ENCODE assay signal across 10 cellular contexts in genomic region chr11:117146521-117146920, GRCh38. TPM values are rescaled to one million over a fixed set of nuclear protein-coding genes. Genes with fewer than 3 reads are reported as not detected.
DNase-seq lines count a peak whose midpoint lies in the region; ATAC-seq and TF ChIP-seq lines count a peak whose summit lies in the region.
"Had no signal": no experiment of that assay in that cellular context is flagged by ENCODE, and none has a peak within 500 bp of the region (broad histone marks: within the 10 kb centered on the region; RNA-seq: fewer than 3 reads in every experiment).

No MANE protein-coding gene starts in this region.

- no peak overlapping the region for H3K4me3 ChIP-seq in gastrocnemius medialis
- no peak overlapping the region for H3K4me3 ChIP-seq in CD4-positive, alpha-beta memory T cell (ENCODE audit: low read length in 2 of 2)
- H3K4me3 ChIP-seq: SJCRH30 had no signal

- DNase-seq in activated CD4-positive, alpha-beta T cell treated with anti-CD3 and anti-CD28 coated beads, Interleukin-2, amount 10 ng/mL, durations not matched to agents 24 days and 14 days, result no peak
- DNase-seq in activated CD4-positive, alpha-beta T cell treated with anti-CD3 and anti-CD28 coated beads for 48 hours, result no peak
- peak; percentile 18 for DNase-seq in RKO (ENCODE audit: low spot score)
- peak; percentile 22 for DNase-seq in fibroblast of gingiva (ENCODE audit: low read depth)
- DNase-seq in gastrocnemius medialis, result no peak
- no peak for DNase-seq in CD4-positive, alpha-beta memory T cell
- DNase-seq: NCI-H1092, SJCRH30 had no signal

- peak overlapping the region; percentile 52 to 97 (median 92) for H3K27ac ChIP-seq in gastrocnemius medialis
- H3K27ac ChIP-seq in CD4-positive, alpha-beta memory T cell (ENCODE audit: low read depth, low read length), result no peak overlapping the region
- H3K27ac ChIP-seq: SJCRH30 had no signal

- no peaks in the 10 kb centered on the region for H3K27me3 ChIP-seq in gastrocnemius medialis
- no peaks in the 10 kb centered on the region for H3K27me3 ChIP-seq in CD4-positive, alpha-beta memory T cell (ENCODE audit: insufficient read depth, low read length)
- H3K27me3 ChIP-seq: SJCRH30 had no signal

- no peak overlapping the region for H3K27ac Mint-ChIP-seq in activated CD4-positive, alpha-beta T cell treated with anti-CD3 and anti-CD28 coated beads, Interleukin-2, amount 10 ng/mL, durations not matched to agents 24 days and 14 days
- peak overlapping the region in 3 of 7 donors; percentile 5 to 90 (median 61) for H3K27ac Mint-ChIP-seq in CD4-positive, alpha-beta memory T cell

- CTCF ChIA-PET in CD4-positive, alpha-beta memory T cell (lab: Charles Lee; ENCODE audit: partially characterized antibody), result interaction anchor here (0.9 to 5.8 kb wide), 5 partner anchors 26 to 353 kb away, joined by 3 to 41 read pairs (median 4); partner anchors contain the start of gene SIDT2

- TF ChIP-seq CTCF in gastrocnemius medialis (IDR thresholded peaks at IDR 0.05 in 4 of 5, conservative IDR thresholded peaks at IDR 0.05 in 1 of 5), result no peak

- intact Hi-C loops in activated CD4-positive, alpha-beta T cell treated with anti-CD3 and anti-CD28 coated beads, Interleukin-2, amount 10 ng/mL, durations not matched to agents 24 days and 14 days (cut with micrococcal nuclease), result no loop called here
- intact Hi-C loops in gastrocnemius medialis (cut with DNase I; ENCODE audit: low total_unique reads), result no loop called here
- intact Hi-C loops in CD4-positive, alpha-beta memory T cell (cut with micrococcal nuclease), result no loop called here

- peaks cover 31 to 38% of the 10 kb centered on the region in 2 donors for H3K4me1 ChIP-seq in gastrocnemius medialis
- peaks cover 57% of the 10 kb centered on the region for H3K4me1 ChIP-seq in CD4-positive, alpha-beta memory T cell (ENCODE audit: insufficient read depth, low read length)
- H3K4me1 ChIP-seq: SJCRH30 had no signal

- H3K9me3 ChIP-seq in gastrocnemius medialis, result no peaks in the 10 kb centered on the region
- H3K9me3 ChIP-seq in CD4-positive, alpha-beta memory T cell (ENCODE audit: control insufficient read depth in 1 of 2, low read length in 2 of 2), result no peaks in the 10 kb centered on the region
- H3K9me3 ChIP-seq: SJCRH30 had no signal

- no peak for TF ChIP-seq POLR2A in gastrocnemius medialis (IDR thresholded peaks at IDR 0.05)

- peaks cover 5% of the 10 kb centered on the region for H3K27me3 Mint-ChIP-seq in activated CD4-positive, alpha-beta T cell treated with anti-CD3 and anti-CD28 coated beads, Interleukin-2, amount 10 ng/mL, durations not matched to agents 24 days and 14 days
- H3K27me3 Mint-ChIP-seq in CD4-positive, alpha-beta memory T cell, result no peaks in the 10 kb centered on the region

- POLR2A ChIA-PET in CD4-positive, alpha-beta memory T cell (lab: Charles Lee; ENCODE audit: partially characterized antibody), result interaction anchor here (0.6 to 5.9 kb wide), 4 partner anchors 33 to 80 kb away, joined by 3 to 75 read pairs (median 4); partner anchors contain the start of genes SIDT2 and SIK3

- in situ Hi-C loops in gastrocnemius medialis (cut with MboI; ENCODE audit: low sequenced_read_pairs in 4 of 4), result no loop called here

- H3K4me1 Mint-ChIP-seq in activated CD4-positive, alpha-beta T cell treated with anti-CD3 and anti-CD28 coated beads, Interleukin-2, amount 10 ng/mL, durations not matched to agents 24 days and 14 days, result peaks cover 32% of the 10 kb centered on the region
- peaks cover 35 to 71% (median 52%) of the 10 kb centered on the region in 4 donors for H3K4me1 Mint-ChIP-seq in CD4-positive, alpha-beta memory T cell

- no peak for ATAC-seq in gastrocnemius medialis
- ATAC-seq in GM18907 (IDR thresholded peaks at IDR 0.05; ENCODE audit: unreplicated experiment), result no peak
- no peak for ATAC-seq in GM21825 (IDR thresholded peaks at IDR 0.05; ENCODE audit: unreplicated experiment)

- no peaks in the 10 kb centered on the region for H3K9me3 Mint-ChIP-seq in activated CD4-positive, alpha-beta T cell treated with anti-CD3 and anti-CD28 coated beads, Interleukin-2, amount 10 ng/mL, durations not matched to agents 24 days and 14 days
- H3K9me3 Mint-ChIP-seq in CD4-positive, alpha-beta memory T cell, result no peaks in the 10 kb centered on the region

- peak overlapping the region; percentile 97 for H3K4me3 Mint-ChIP-seq in activated CD4-positive, alpha-beta T cell treated with anti-CD3 and anti-CD28 coated beads, Interleukin-2, amount 10 ng/mL, durations not matched to agents 24 days and 14 days
- peak overlapping the region in 4 of 8 donors; percentile 5 to 99 (median 98) for H3K4me3 Mint-ChIP-seq in CD4-positive, alpha-beta memory T cell

- no peaks in the 10 kb centered on the region for H3K36me3 ChIP-seq in gastrocnemius medialis
- H3K36me3 ChIP-seq in CD4-positive, alpha-beta memory T cell (ENCODE audit: insufficient read depth, low read length), result peaks cover 4% of the 10 kb centered on the region
- H3K36me3 ChIP-seq: SJCRH30 had no signal

- peaks cover 36% of the 10 kb centered on the region for H3K36me3 Mint-ChIP-seq in activated CD4-positive, alpha-beta T cell treated with anti-CD3 and anti-CD28 coated beads, Interleukin-2, amount 10 ng/mL, durations not matched to agents 24 days and 14 days (ENCODE audit: low read depth)
- H3K36me3 Mint-ChIP-seq in CD4-positive, alpha-beta memory T cell, result peaks cover 10 to 40% of the 10 kb centered on the region in 2 donors

RNA-seq across cellular contexts. Expression of gene PAFAH1B2, which starts 2.4 kb away (rescaled TPM):
- 79.8 and 81.0 TPM in 2 replicates for total RNA-seq in activated CD4-positive, alpha-beta T cell treated with anti-CD3 and anti-CD28 coated beads, Interleukin-2, amount 10 ng/mL, durations not matched to agents 24 days and 14 days
- total RNA-seq in gastrocnemius medialis, result 10 to 100 TPM; 25.8 to 52.3 (median 35.2) TPM
- total RNA-seq in CD4-positive, alpha-beta memory T cell, result 10 to 100 TPM; 61.6 to 64.2 TPM
- polyA plus RNA-seq in CD4-positive, alpha-beta memory T cell, result 10 to 100 TPM; 16.4 to 23.7 TPM

RNA-seq across cellular contexts. Expression of gene SIDT2, which starts 32.0 kb away (rescaled TPM):
- 23.9 and 29.1 TPM in 2 replicates for total RNA-seq in activated CD4-positive, alpha-beta T cell treated with anti-CD3 and anti-CD28 coated beads, Interleukin-2, amount 10 ng/mL, durations not matched to agents 24 days and 14 days
- 10 to 100 TPM; 14.3 to 33.9 (median 17.7) TPM for total RNA-seq in gastrocnemius medialis
- total RNA-seq in CD4-positive, alpha-beta memory T cell, result 10 to 100 TPM; 60.2 to 67.3 TPM
- 1 to 10 TPM; 2.1 to 4.1 TPM for polyA plus RNA-seq in CD4-positive, alpha-beta memory T cell

RNA-seq across cellular contexts. Expression of gene SIK3, which starts 48.3 kb away (rescaled TPM):
- 38.4 and 38.7 TPM in 2 replicates for total RNA-seq in activated CD4-positive, alpha-beta T cell treated with anti-CD3 and anti-CD28 coated beads, Interleukin-2, amount 10 ng/mL, durations not matched to agents 24 days and 14 days
- total RNA-seq in gastrocnemius medialis, result 10 to 100 TPM; 34.4 to 42.4 (median 37.2) TPM
- total RNA-seq in CD4-positive, alpha-beta memory T cell, result 10 to 100 TPM; 88.4 to 97.5 TPM
- 10 to 100 TPM in 1 of 2 donors, 1 to 10 TPM in 1; 9.7 to 36.7 TPM for polyA plus RNA-seq in CD4-positive, alpha-beta memory T cell

RNA-seq across cellular contexts. Expression of gene TAGLN, which starts 52.6 kb away (rescaled TPM):
- total RNA-seq in activated CD4-positive, alpha-beta T cell treated with anti-CD3 and anti-CD28 coated beads, Interleukin-2, amount 10 ng/mL, durations not matched to agents 24 days and 14 days, result 2.7 and 3.8 TPM in 2 replicates
- total RNA-seq in gastrocnemius medialis, result 100 to 1,000 TPM in 3 of 4 donors, 10 to 100 TPM in 1; 27.4 to 191 (median 124) TPM
- 10 to 100 TPM; 17.7 to 19.7 TPM for total RNA-seq in CD4-positive, alpha-beta memory T cell
- polyA plus RNA-seq in CD4-positive, alpha-beta memory T cell, result under 1 TPM; 0.15 to 0.36 TPM

Comparison
In these comparisons a context has a peak if more than half of its experiments do, and no peak if none do; other contexts are left out.
1. DNase-seq: peak in RKO (single experiment) and fibroblast of gingiva (single experiment); none in activated CD4-positive, alpha-beta T cell treated with anti-CD3 and anti-CD28 coated beads, Interleukin-2, amount 10 ng/mL, durations not matched to agents 24 days and 14 days (single experiment), activated CD4-positive, alpha-beta T cell treated with anti-CD3 and anti-CD28 coated beads for 48 hours (single experiment), gastrocnemius medialis (0 of 2) and CD4-positive, alpha-beta memory T cell (0 of 5).